Comparison of ENCODE assay signal across 8 cellular contexts in genomic region chr17:76053230-76054111, GRCh38.
A peak's percentile ranks its signal among the peaks of the same experiment; 100 is the strongest.
DNase-seq lines count a peak whose midpoint lies in the region; ATAC-seq lines count a peak whose summit lies in the region.
"Had no signal": no experiment of that assay in that cellular context is flagged by ENCODE, and none has a peak within 500 bp of the region (broad histone marks: within the 10 kb centered on the region; RNA-seq: fewer than 3 reads in every experiment).

No MANE protein-coding gene starts in this region.

- ATAC-seq in HG03457 (IDR thresholded peaks at IDR 0.05; ENCODE audit: unreplicated experiment): no peak

- DNase-seq in HPDE6-E6E7 (ENCODE audit: extremely low spot score): peak; percentile 76
- DNase-seq in activated CD4-positive, alpha-beta T cell treated with anti-CD3 and anti-CD28 coated beads, Interleukin-2, amount 50 U/mL, for 48 hours: peak; percentile 26 to 32
- DNase-seq in fibroblast of peridontal ligament (ENCODE audit: extremely low read depth): peak; percentile 67
- DNase-seq in stimulated activated CD8-positive, alpha-beta memory T cell treated with anti-CD3 and anti-CD28 coated beads, Interleukin-4, amount 100 ng/mL, for 48 hours: peak; percentile 40
- no peak for DNase-seq in DMS153 (lab: John Stamatoyannopoulos, UW)
- DNase-seq in NCI-H82 (lab: John Stamatoyannopoulos, UW): no peak
- DNase-seq: Kasumi-1 had no signal

Comparison
In these comparisons a context has a peak if more than half of its experiments do, and no peak if none do; other contexts are left out.
1. DNase-seq: peak in HPDE6-E6E7 (single experiment), activated CD4-positive, alpha-beta T cell treated with anti-CD3 and anti-CD28 coated beads, Interleukin-2, amount 50 U/mL, for 48 hours (2 of 2), fibroblast of peridontal ligament (single experiment) and stimulated activated CD8-positive, alpha-beta memory T cell treated with anti-CD3 and anti-CD28 coated beads, Interleukin-4, amount 100 ng/mL, for 48 hours (single experiment); none in DMS153 (single experiment) and NCI-H82 (single experiment).